In the genomic region with DNA sequence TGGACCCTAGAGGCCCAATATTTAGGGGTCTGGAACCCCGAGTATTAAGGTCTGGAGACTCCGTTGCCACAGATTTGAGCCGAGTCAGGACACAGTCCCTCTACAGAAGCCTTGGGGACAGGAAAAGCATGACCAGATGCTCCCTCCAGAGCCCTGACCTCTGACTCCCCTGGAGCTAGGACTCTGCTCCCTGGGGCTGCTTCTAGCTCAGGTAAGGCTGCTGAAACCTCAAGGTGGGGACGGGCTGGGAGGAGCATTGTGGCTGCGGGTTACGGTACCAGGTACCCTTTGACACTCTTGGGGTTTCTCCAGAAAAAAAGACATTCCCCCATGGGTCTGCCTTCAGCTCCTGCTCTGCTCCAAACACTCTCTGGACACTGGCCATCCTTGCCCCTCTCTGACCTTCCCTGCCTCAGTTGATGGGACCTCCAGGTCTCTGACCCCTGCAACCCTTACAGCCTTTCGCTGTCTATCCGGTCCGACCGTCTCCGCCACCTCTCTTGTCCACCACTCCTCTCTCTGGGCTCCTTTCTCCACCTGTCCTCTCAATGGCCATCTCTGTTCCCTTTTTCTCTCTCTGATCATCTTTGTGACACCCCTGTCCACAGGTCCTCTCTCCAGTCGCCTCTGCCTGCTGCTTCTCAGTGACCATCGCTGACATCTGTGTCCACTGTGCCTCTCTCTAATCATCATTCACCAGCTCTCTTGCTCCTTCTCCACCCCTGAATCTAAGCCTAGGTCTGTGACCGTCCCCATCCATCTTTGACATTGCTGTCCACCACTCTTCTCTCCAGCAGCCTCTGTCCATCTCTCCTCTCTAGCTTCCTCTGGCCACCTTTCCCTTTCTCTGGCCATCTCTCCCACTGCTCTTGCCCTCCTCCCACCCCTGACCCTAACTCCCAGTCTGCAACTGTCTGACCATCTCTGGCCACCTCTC, we compare ENCODE assay signal across 8 cellular contexts. TPM values are rescaled to one million over a fixed set of nuclear protein-coding genes. Genes with fewer than 3 reads are reported as not detected.
DNase-seq lines count a peak whose midpoint lies in the region; ATAC-seq and TF ChIP-seq lines count a peak whose summit lies in the region.

No MANE protein-coding gene starts in this region.

- TF ChIP-seq CTCF in HFF-Myc (IDR thresholded peaks at IDR 0.05; ENCODE audit: low read depth, low read length, missing control alignments) (no peak), spleen (IDR thresholded peaks at IDR 0.05 in 8 of 11, conservative IDR thresholded peaks at IDR 0.05 in 3 of 11) (no peak), lower leg skin (IDR thresholded peaks at IDR 0.05) (no peak)

- intact Hi-C loops in spleen (cut with DNase I; ENCODE audit: low total_unique reads) = no loop called here
- intact Hi-C loops in lower leg skin (cut with DNase I; ENCODE audit: low total_unique reads) = loop anchor here (10.0 kb wide), 1 partner anchor 243 kb away; no protein-coding TSS in a partner anchor

- peak overlapping the region in 7 of 8 donors; percentile 33 to 89 (median 76) for H3K27ac ChIP-seq in spleen

- H3K4me3 ChIP-seq in HFF-Myc (replicated peaks; ENCODE audit: low read depth, low read length) (peak overlapping the region; percentile 53), iPS-15b (ENCODE audit: low read depth, low read length) (peak overlapping the region; percentile 78), spleen (peak overlapping the region in 7 of 8 donors; percentile 39 to 81 (median 49)), lower leg skin (ENCODE audit: low read depth, poor library complexity, severe bottlenecking) (no peak overlapping the region)

- H3K4me1 ChIP-seq in iPS-15b (ENCODE audit: control insufficient read depth, insufficient read depth, low read length) = peaks cover 10% of the 10 kb centered on the region
- peaks cover 9 to 46% (median 29%) of the 10 kb centered on the region in 6 donors for H3K4me1 ChIP-seq in spleen

- H3K4me1 Mint-ChIP-seq in activated CD4-positive, alpha-beta memory T cell treated with anti-CD3 and anti-CD28 coated beads, Interleukin-2, amount 10 ng/mL, durations not matched to agents 7 days and 5 days = peaks cover 36% of the 10 kb centered on the region

- H3K9me3 ChIP-seq in iPS-15b (ENCODE audit: control insufficient read depth, insufficient read depth, low read length) = no peaks in the 10 kb centered on the region
- H3K9me3 ChIP-seq in spleen = no peaks in the 10 kb centered on the region

- no peak for ATAC-seq in HG02852 (IDR thresholded peaks at IDR 0.05; ENCODE audit: unreplicated experiment)

- POLR2A ChIA-PET in activated CD4-positive, alpha-beta memory T cell treated with anti-CD3 and anti-CD28 coated beads, Interleukin-2, amount 10 ng/mL, durations not matched to agents 7 days and 5 days (lab: Charles Lee) = interaction anchor here (1.1 kb wide), 1 partner anchor 21 kb away, joined by 3 read pairs; no protein-coding TSS in a partner anchor

- peak overlapping the region; percentile 68 for H3K4me3 Mint-ChIP-seq in activated CD4-positive, alpha-beta memory T cell treated with anti-CD3 and anti-CD28 coated beads, Interleukin-2, amount 10 ng/mL, durations not matched to agents 7 days and 5 days

- WGBS in spleen, 5 donors = 55 to 74% (median 69%) methylated on average over 14 of the region's 14 CpGs
- WGBS in lower leg skin, 2 donors = 42 to 43% methylated on average over 12 to 14 of the region's 14 CpGs

- H3K27ac Mint-ChIP-seq in activated CD4-positive, alpha-beta memory T cell treated with anti-CD3 and anti-CD28 coated beads, Interleukin-2, amount 10 ng/mL, durations not matched to agents 7 days and 5 days = no peak overlapping the region

- H3K27me3 ChIP-seq in iPS-15b (ENCODE audit: control insufficient read depth, insufficient read depth, low read length) (no peaks in the 10 kb centered on the region), spleen (replicated peaks in 1 of 7) (peaks cover 0 to 30% (median 0%) of the 10 kb centered on the region in 7 donors)

- peaks cover 12% of the 10 kb centered on the region for H3K36me3 ChIP-seq in iPS-15b (ENCODE audit: control insufficient read depth, insufficient read depth, low read length)
- peaks cover 0 to 40% (median 18%) of the 10 kb centered on the region in 6 donors for H3K36me3 ChIP-seq in spleen

- DNase-seq in HFF-Myc (ENCODE audit: extremely low read depth, low read depth) (no peak), spleen (no peak), lower leg skin (ENCODE audit: low spot score in 2 of 2) (no peak), NCI-H1105 (lab: John Stamatoyannopoulos, UW) (no peak), dedifferentiated amniotic fluid mesenchymal stem cell (ENCODE audit: extremely low spot score) (no peak)
- DNase-seq in activated CD4-positive, alpha-beta memory T cell treated with anti-CD3 and anti-CD28 coated beads, Interleukin-2, amount 10 ng/mL, durations not matched to agents 7 days and 5 days = no peak

- TF ChIP-seq POLR2A in spleen (IDR thresholded peaks at IDR 0.05) = no peak
- TF ChIP-seq POLR2A in lower leg skin (IDR thresholded peaks at IDR 0.05) = no peak

- H3K9me3 Mint-ChIP-seq in activated CD4-positive, alpha-beta memory T cell treated with anti-CD3 and anti-CD28 coated beads, Interleukin-2, amount 10 ng/mL, durations not matched to agents 7 days and 5 days = no peaks in the 10 kb centered on the region

- CTCF ChIA-PET in activated CD4-positive, alpha-beta memory T cell treated with anti-CD3 and anti-CD28 coated beads, Interleukin-2, amount 10 ng/mL, durations not matched to agents 7 days and 5 days (lab: Charles Lee) = no interaction called here

- H3K9ac ChIP-seq in iPS-15b (ENCODE audit: low read depth, low read length) = peak overlapping the region; percentile 65

- H3K36me3 Mint-ChIP-seq in activated CD4-positive, alpha-beta memory T cell treated with anti-CD3 and anti-CD28 coated beads, Interleukin-2, amount 10 ng/mL, durations not matched to agents 7 days and 5 days (ENCODE audit: low read depth) = peaks cover 3% of the 10 kb centered on the region

- no peaks in the 10 kb centered on the region for H3K27me3 Mint-ChIP-seq in activated CD4-positive, alpha-beta memory T cell treated with anti-CD3 and anti-CD28 coated beads, Interleukin-2, amount 10 ng/mL, durations not matched to agents 7 days and 5 days

RNA-seq across cellular contexts. Expression of a gene that starts 1.4 kb away (rescaled TPM):
- total RNA-seq in activated CD4-positive, alpha-beta memory T cell treated with anti-CD3 and anti-CD28 coated beads, Interleukin-2, amount 10 ng/mL, durations not matched to agents 7 days and 5 days = 10 to 100 TPM; 13.5 to 17.0 TPM
- total RNA-seq in spleen (10 to 100 TPM in 4 of 7 donors, 1 to 10 TPM in 3; 7.8 to 18.2 (median 11.5) TPM), lower leg skin (10 to 100 TPM in 3 of 4 donors, 1 to 10 TPM in 1; 6.8 to 17.9 (median 11.4) TPM)
- 1 to 10 TPM in 2 of 3 donors, under 1 TPM in 1; 0.76 to 8.0 (median 1.2) TPM for polyA plus RNA-seq in spleen

RNA-seq across cellular contexts. Expression of a gene that starts 29.5 kb away (rescaled TPM):
- total RNA-seq in activated CD4-positive, alpha-beta memory T cell treated with anti-CD3 and anti-CD28 coated beads, Interleukin-2, amount 10 ng/mL, durations not matched to agents 7 days and 5 days = 1 to 10 TPM in 1 of 2 experiments, under 1 TPM in 1; 0.58 to 1.1 TPM
- total RNA-seq in spleen = 100 to 1,000 TPM; 292 to 747 (median 403) TPM
- polyA plus RNA-seq in spleen = 100 to 1,000 TPM; 281 to 446 (median 285) TPM
- total RNA-seq in lower leg skin = 10 to 100 TPM; 25.7 to 29.9 (median 28.4) TPM

RNA-seq across cellular contexts. Expression of a gene that starts 35.3 kb away (rescaled TPM):
- total RNA-seq in activated CD4-positive, alpha-beta memory T cell treated with anti-CD3 and anti-CD28 coated beads, Interleukin-2, amount 10 ng/mL, durations not matched to agents 7 days and 5 days = 100 to 1,000 TPM; 204 to 218 TPM
- total RNA-seq in spleen = 10 to 100 TPM; 31.5 to 80.4 (median 58.2) TPM
- 100 to 1,000 TPM; 119 to 130 (median 122) TPM for polyA plus RNA-seq in spleen
- total RNA-seq in lower leg skin = 1 to 10 TPM in 2 of 4 donors, under 1 TPM in 1, not detected in 1; 0.79 to 8.4 (median 4.4) TPM

RNA-seq across cellular contexts. Expression of a gene that starts 37.3 kb away (rescaled TPM):
- total RNA-seq in activated CD4-positive, alpha-beta memory T cell treated with anti-CD3 and anti-CD28 coated beads, Interleukin-2, amount 10 ng/mL, durations not matched to agents 7 days and 5 days = 10 to 100 TPM; 36.3 to 40.3 TPM
- total RNA-seq in spleen (10 to 100 TPM; 19.6 to 57.5 (median 30.3) TPM), lower leg skin (100 to 1,000 TPM in 1 of 4 donors, 10 to 100 TPM in 1, 1 to 10 TPM in 2; 5.9 to 476 (median 25.8) TPM)
- 10 to 100 TPM; 12.6 to 19.7 (median 18.1) TPM for polyA plus RNA-seq in spleen

RNA-seq across cellular contexts. Expression of a gene that starts 57.4 kb away (rescaled TPM):
- 10 to 100 TPM; 17.3 to 18.3 TPM for total RNA-seq in activated CD4-positive, alpha-beta memory T cell treated with anti-CD3 and anti-CD28 coated beads, Interleukin-2, amount 10 ng/mL, durations not matched to agents 7 days and 5 days
- total RNA-seq in spleen (10 to 100 TPM; 14.6 to 34.8 (median 16.3) TPM), lower leg skin (10 to 100 TPM; 51.6 to 83.8 (median 64.4) TPM)
- 10 to 100 TPM; 26.5 to 35.6 (median 33.6) TPM for polyA plus RNA-seq in spleen

Comparison
In these comparisons a context has a peak if more than half of its experiments do, and no peak if none do; other contexts are left out.
1. RNA of a gene that starts 29.5 kb away (total RNA-seq): 292 to 747 TPM in spleen and 25.7 to 29.9 TPM in lower leg skin; 0.58 to 1.1 TPM in activated CD4-positive, alpha-beta memory T cell treated with anti-CD3 and anti-CD28 coated beads, Interleukin-2, amount 10 ng/mL, durations not matched to agents 7 days and 5 days; every median in the first group is over 10 times any median in the second.